8 cellular contexts compared by ENCODE assay signal in the genomic region with DNA sequence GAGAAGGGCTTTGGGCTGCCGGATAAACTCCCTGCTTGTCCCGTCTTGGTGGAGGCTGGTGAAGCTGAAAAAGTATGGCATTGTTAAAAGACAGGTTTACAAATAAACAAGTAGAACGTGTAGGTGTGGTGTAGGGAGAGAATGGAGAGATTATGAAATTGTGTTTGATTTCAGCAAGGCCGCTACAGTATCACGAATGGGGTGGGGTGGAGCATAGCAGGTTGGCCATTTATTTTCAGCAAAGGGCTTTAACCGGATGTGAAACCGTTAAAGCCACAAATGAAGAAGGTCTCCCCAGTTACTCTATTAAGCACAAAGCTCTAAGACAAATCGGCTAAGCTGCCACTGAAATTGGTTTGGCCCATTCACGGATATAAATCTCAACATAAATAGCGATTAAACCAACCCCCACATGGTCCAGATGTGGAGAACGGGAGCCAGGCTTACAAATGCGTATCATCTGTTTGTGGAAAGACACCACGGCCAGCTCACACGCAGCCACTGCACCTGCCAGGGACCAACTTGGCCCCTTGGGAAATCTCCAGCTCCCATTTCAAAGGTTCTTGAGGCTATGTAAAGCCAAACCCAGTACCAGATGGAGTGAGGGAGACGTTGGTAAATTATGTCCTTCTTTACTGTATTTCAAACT.
A peak's percentile ranks its signal among the peaks of the same experiment; 100 is the strongest.
DNase-seq lines count a peak whose midpoint lies in the region; ATAC-seq and TF ChIP-seq lines count a peak whose summit lies in the region.

No MANE protein-coding gene starts in this region.

- TF ChIP-seq POLR2A in esophagus squamous epithelium (IDR thresholded peaks at IDR 0.05), result no peak

- peak; percentile 47 for ATAC-seq in GM21723 (IDR thresholded peaks at IDR 0.05; ENCODE audit: unreplicated experiment)

- peak; percentile 69 for DNase-seq in GM13976 (ENCODE audit: low spot score)
- peak; percentile 18 for DNase-seq in NCI-H128 (lab: John Stamatoyannopoulos, UW; ENCODE audit: unreplicated experiment)
- DNase-seq in fibroblast of mammary gland (ENCODE audit: low read depth), result peak; percentile 30
- DNase-seq in NCI-H146 (lab: John Stamatoyannopoulos, UW), result no peak
- no peak for DNase-seq in esophagus squamous epithelium (lab: John Stamatoyannopoulos, UW)
- no peak for DNase-seq in cerebellar nuclear complex (lab: John Stamatoyannopoulos, UW)
- DNase-seq in NCI-H2227 treated with DMSO at 0.1 percent for 48 hours (lab: John Stamatoyannopoulos, UW), result no peak

- peaks cover 0 to 31% (median 4%) of the 10 kb centered on the region in 3 donors for H3K4me1 ChIP-seq in esophagus squamous epithelium

- H3K36me3 ChIP-seq in esophagus squamous epithelium, result peaks cover 18 to 90% (median 19%) of the 10 kb centered on the region in 3 donors

- H3K4me3 ChIP-seq in fibroblast of mammary gland (ENCODE audit: control insufficient read depth, low read depth, low read length) (no peak overlapping the region), esophagus squamous epithelium (no peak overlapping the region)

- in situ Hi-C loops in GM13976 (cut with MboI; ENCODE audit: low sequenced_read_pairs, unreplicated experiment), result no loop called here

- TF ChIP-seq CTCF in GM13976 (IDR thresholded peaks at IDR 0.05; ENCODE audit: borderline replicate concordance, control extremely low read depth, extremely low read depth, insufficient read depth, missing control alignments) (no peak), fibroblast of mammary gland (conservative IDR thresholded peaks at IDR 0.05; ENCODE audit: control insufficient read depth, insufficient read depth, low read depth, low read length) (no peak), esophagus squamous epithelium (IDR thresholded peaks at IDR 0.05) (no peak)

- WGBS in esophagus squamous epithelium, 2 donors, result 75 to 87% methylated on average over 15 of the region's 15 CpGs

- peak overlapping the region in 2 of 4 donors; percentile 17 to 56 for H3K27ac ChIP-seq in esophagus squamous epithelium

- H3K27me3 ChIP-seq in esophagus squamous epithelium, result no peaks in the 10 kb centered on the region

- H3K9me3 ChIP-seq in esophagus squamous epithelium, result no peaks in the 10 kb centered on the region

- intact Hi-C loops in esophagus squamous epithelium (cut with DNase I), result no loop called here

Comparison
In these comparisons a context has a peak if more than half of its experiments do, and no peak if none do; other contexts are left out.
1. DNase-seq: peak in GM13976 (single experiment), NCI-H128 (single experiment) and fibroblast of mammary gland (single experiment); none in NCI-H146 (single experiment), esophagus squamous epithelium (single experiment), cerebellar nuclear complex (0 of 2) and NCI-H2227 treated with DMSO at 0.1 percent for 48 hours (single experiment).